In the genomic region with DNA sequence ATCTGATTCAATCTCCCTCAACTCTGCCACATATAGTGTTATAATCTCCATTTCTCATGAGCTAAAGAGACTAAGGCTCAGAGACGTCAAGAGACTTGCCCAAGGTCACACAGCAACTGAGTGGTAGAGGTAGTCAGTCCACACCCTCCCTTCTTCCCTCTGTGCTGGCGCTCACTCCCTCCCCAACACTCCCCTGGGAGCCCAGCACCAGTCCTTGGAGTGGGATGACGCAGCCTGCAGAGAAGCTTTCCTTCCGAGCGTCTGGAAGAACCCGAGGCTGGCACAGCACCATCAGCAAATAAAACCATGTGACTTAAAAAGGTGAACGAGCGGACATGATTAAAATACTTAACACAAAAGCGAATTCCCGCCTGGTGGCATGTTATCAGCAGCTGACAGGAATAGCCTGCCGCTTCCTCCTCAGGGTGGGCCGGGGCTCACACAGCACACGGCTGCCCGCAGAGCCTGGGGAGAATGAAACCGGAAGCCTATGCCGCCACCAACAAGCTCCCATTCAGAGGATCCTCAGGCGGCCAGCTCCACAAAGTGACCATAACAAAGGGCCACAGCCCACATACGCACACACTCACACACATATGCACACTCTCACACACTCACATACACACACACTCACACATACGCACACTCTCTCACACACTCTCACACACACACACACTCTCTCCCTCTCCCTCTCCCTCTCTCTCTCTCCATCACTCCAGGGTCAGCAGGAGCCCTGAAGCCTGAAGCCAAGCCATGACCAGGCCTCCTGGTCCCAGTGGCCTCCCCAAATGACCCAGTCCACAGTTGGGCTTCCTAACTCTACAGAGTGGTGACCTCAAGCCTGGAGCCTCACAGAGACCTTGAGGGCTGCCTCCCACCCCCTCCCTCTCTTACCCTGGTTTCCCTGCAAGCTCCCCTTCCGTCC, we compare ENCODE assay signal across 8 cellular contexts.
DNase-seq lines count a peak whose midpoint lies in the region; ATAC-seq and TF ChIP-seq lines count a peak whose summit lies in the region.

No MANE protein-coding gene starts in this region.

- H3K4me3 Mint-ChIP-seq in CD4-positive, alpha-beta T cell, result peak overlapping the region; percentile 89
- peak overlapping the region; percentile 62 to 99 (median 90) for H3K4me3 Mint-ChIP-seq in immature natural killer cell

- DNase-seq in CD4-positive, alpha-beta T cell, result peak in 5 of 10 experiments; percentile 6 to 44 (median 18)
- DNase-seq in NCI-H69 (lab: John Stamatoyannopoulos, UW), result peak; percentile 69
- peak; percentile 53 for DNase-seq in brain pericyte (ENCODE audit: low read depth, low spot score)
- DNase-seq in immature natural killer cell, result peak; percentile 34 to 62 (median 57)
- peak; percentile 47 for DNase-seq in stimulated activated CD8-positive, alpha-beta memory T cell treated with anti-CD3 and anti-CD28 coated beads, Interleukin-4, amount 100 ng/mL, for 48 hours
- no peak for DNase-seq in SW 1271 (lab: John Stamatoyannopoulos, UW)
- no peak for DNase-seq in mesenteric fat pad (ENCODE audit: low spot score)

- peaks cover 54% of the 10 kb centered on the region for H3K4me1 Mint-ChIP-seq in CD4-positive, alpha-beta T cell (ENCODE audit: low read depth)
- H3K4me1 Mint-ChIP-seq in immature natural killer cell, result peaks cover 74 to 78% of the 10 kb centered on the region in 2 donors

- intact Hi-C loops in CD4-positive, alpha-beta T cell (cut with DNase I, micrococcal nuclease), result no loop called here

- H3K27ac ChIP-seq in CD4-positive, alpha-beta T cell (ENCODE audit: low read depth, low read length), result no peak overlapping the region

- H3K27me3 ChIP-seq in CD4-positive, alpha-beta T cell (ENCODE audit: control insufficient read depth, insufficient read depth, low read length), result no peaks in the 10 kb centered on the region

- CTCF ChIA-PET in CD4-positive, alpha-beta T cell (lab: Charles Lee), result interaction anchor here (1.2 kb wide), 1 partner anchor 8 kb away, joined by 3 read pairs; no protein-coding TSS in a partner anchor

- H3K27me3 Mint-ChIP-seq in CD4-positive, alpha-beta T cell, result peaks cover 4% of the 10 kb centered on the region
- H3K27me3 Mint-ChIP-seq in immature natural killer cell (ENCODE audit: low read depth in 3 of 3), result peaks cover 0 to 5% (median 2%) of the 10 kb centered on the region in 3 donors

- peak overlapping the region; percentile 70 for H3K27ac Mint-ChIP-seq in CD4-positive, alpha-beta T cell
- H3K27ac Mint-ChIP-seq in immature natural killer cell, result peak overlapping the region in 5 of 6 donors; percentile 77 to 98 (median 95)

- POLR2A ChIA-PET in CD4-positive, alpha-beta T cell (lab: Charles Lee), result interaction anchor here (1.2 to 1.5 kb wide), 2 partner anchors 17 to 110 kb away, joined by 3 read pairs; no protein-coding TSS in a partner anchor

- no peaks in the 10 kb centered on the region for H3K9me3 ChIP-seq in CD4-positive, alpha-beta T cell (ENCODE audit: control insufficient read depth, low read length)

- ATAC-seq in CD4-positive, alpha-beta T cell (ENCODE audit: poor library complexity), result peak; percentile 70
- ATAC-seq in GM21717 (IDR thresholded peaks at IDR 0.05; ENCODE audit: unreplicated experiment), result peak; percentile 31

- TF ChIP-seq CTCF in CD4-positive, alpha-beta T cell (IDR thresholded peaks at IDR 0.05), result no peak

- no peaks in the 10 kb centered on the region for H3K36me3 Mint-ChIP-seq in CD4-positive, alpha-beta T cell (ENCODE audit: low read depth)
- no peaks in the 10 kb centered on the region for H3K36me3 Mint-ChIP-seq in immature natural killer cell

- H3K9me3 Mint-ChIP-seq in CD4-positive, alpha-beta T cell, result no peaks in the 10 kb centered on the region
- H3K9me3 Mint-ChIP-seq in immature natural killer cell, result no peaks in the 10 kb centered on the region

Comparison
In these comparisons a context has a peak if more than half of its experiments do, and no peak if none do; other contexts are left out.
1. DNase-seq: peak in NCI-H69 (single experiment), brain pericyte (single experiment), immature natural killer cell (3 of 3) and stimulated activated CD8-positive, alpha-beta memory T cell treated with anti-CD3 and anti-CD28 coated beads, Interleukin-4, amount 100 ng/mL, for 48 hours (single experiment); none in SW 1271 (0 of 2) and mesenteric fat pad (single experiment).